8 cellular contexts compared by ENCODE assay signal in the genomic region with DNA sequence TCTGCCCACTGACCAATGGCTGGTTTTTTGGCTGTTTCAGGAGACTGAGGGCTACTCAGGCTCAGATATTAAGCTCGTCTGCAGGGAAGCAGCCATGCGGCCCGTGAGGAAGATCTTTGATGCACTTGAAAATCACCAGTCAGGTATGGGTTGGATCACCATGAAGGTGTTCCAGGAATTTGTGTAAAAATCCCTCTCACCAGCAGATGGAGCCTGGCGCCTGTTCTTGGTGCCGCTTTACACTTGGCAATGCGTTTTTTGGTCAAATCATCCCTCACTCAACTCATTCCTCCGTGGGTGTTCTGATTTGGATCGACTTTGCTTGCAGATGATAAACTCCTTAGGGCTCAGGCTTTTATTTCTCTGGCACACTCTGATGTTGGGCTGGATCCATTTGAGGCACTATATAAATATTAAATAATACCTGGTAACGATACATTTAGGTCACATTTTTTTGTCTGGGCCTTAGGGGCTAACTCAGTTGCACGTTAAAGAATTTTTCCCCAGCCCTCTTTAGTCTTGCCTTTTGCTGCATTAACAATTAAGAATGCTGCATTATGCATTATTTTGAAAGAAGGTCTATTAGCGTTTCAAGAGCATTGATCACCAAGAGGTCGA. TPM values are rescaled to one million over a fixed set of nuclear protein-coding genes. Genes with fewer than 3 reads are reported as not detected.
A peak's percentile ranks its signal among the peaks of the same experiment; 100 is the strongest.
DNase-seq lines count a peak whose midpoint lies in the region; ATAC-seq lines count a peak whose summit lies in the region.

No MANE protein-coding gene starts in this region.

- no peaks in the 10 kb centered on the region for H3K27me3 Mint-ChIP-seq in central memory CD8-positive, alpha-beta T cell

- DNase-seq in SIG-M5 treated with dmso at 0.1 percent for 504 hours (lab: John Stamatoyannopoulos, UW; ENCODE audit: unreplicated experiment) (peak; percentile 10), SIG-M5 (lab: John Stamatoyannopoulos, UW) (no peak), NCI-H1694 treated with DMSO at 0.1 percent for 48 hours (lab: John Stamatoyannopoulos, UW) (peak; percentile 41), left colon (peak in 1 of 2 donors; percentile 49)
- DNase-seq in activated CD4-positive, CD25-positive, alpha-beta regulatory T cell treated with anti-CD3 and anti-CD28 coated beads, Interleukin-2, amount 50 U/mL, for 72 hours, result peak; percentile 40
- peak; percentile 35 to 40 for DNase-seq in central memory CD8-positive, alpha-beta T cell (ENCODE audit: low spot score in 2 of 2)
- peak; percentile 52 to 62 for DNase-seq in stimulated activated CD4-positive, alpha-beta T cell treated with anti-CD3 and anti-CD28 coated beads, Interleukin-4, amount 100 ng/mL, for 48 hours (ENCODE audit: low read depth in 2 of 2)

- H3K4me3 Mint-ChIP-seq in central memory CD8-positive, alpha-beta T cell, result no peak overlapping the region

- intact Hi-C loops in left colon (cut with DNase I, micrococcal nuclease), result loop anchor here in 1 of 2 donors (5.0 kb wide), 1 partner anchor 107 kb away; no protein-coding TSS in a partner anchor

- no peaks in the 10 kb centered on the region for H3K36me3 Mint-ChIP-seq in central memory CD8-positive, alpha-beta T cell (ENCODE audit: insufficient read depth)

- no peaks in the 10 kb centered on the region for H3K4me1 Mint-ChIP-seq in central memory CD8-positive, alpha-beta T cell

- ATAC-seq in central memory CD8-positive, alpha-beta T cell (replicated peaks; ENCODE audit: extremely low read depth, poor library complexity, severe bottlenecking), result no peak
- ATAC-seq in left colon (peak; percentile 70), HG03439 (IDR thresholded peaks at IDR 0.05; ENCODE audit: unreplicated experiment) (no peak)

- H3K9me3 Mint-ChIP-seq in central memory CD8-positive, alpha-beta T cell, result no peaks in the 10 kb centered on the region

- H3K27ac Mint-ChIP-seq in central memory CD8-positive, alpha-beta T cell (ENCODE audit: low read depth), result peak overlapping the region; percentile 27

RNA-seq across cellular contexts. Expression of a gene that starts 50.0 kb away (rescaled TPM):
- total RNA-seq in left colon, result 10 to 100 TPM; 34.5 to 40.1 TPM
